In the genomic region with DNA sequence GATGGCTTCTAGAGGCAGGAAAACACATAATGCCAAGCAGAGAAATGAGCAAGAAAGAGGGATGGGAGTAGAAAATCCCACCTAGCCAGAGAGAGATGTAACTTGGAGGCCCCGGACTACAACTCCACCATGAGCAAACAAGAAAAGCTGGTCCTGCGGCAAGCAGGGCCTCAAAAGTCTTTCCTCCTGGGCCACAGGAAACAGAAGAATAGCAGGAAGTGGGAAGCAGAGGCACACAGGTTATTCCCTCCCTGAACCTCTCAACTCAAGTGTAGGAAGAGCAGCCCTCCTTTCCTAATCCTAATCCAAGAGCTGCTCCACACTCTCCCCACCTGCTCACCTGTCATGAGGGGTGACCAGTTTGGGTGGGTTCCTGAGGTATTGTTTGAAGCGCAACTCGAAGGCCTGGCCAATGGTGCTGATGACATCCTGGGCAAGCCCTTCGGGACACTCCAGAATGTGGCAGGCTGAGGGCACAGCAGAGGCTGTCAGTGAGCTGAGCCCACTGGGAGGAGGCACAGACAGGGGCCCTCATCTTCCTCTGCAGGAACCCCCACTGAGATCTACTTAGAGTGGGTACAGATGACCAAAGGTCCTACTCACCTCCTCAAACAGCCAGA, we compare ENCODE assay signal across 12 cellular contexts. TPM values are rescaled to one million over a fixed set of nuclear protein-coding genes. Genes with fewer than 3 reads are reported as not detected.
DNase-seq lines count a peak whose midpoint lies in the region; ATAC-seq and TF ChIP-seq lines count a peak whose summit lies in the region.
"Had no signal": no experiment of that assay in that cellular context is flagged by ENCODE, and none has a peak within 500 bp of the region (broad histone marks: within the 10 kb centered on the region; RNA-seq: fewer than 3 reads in every experiment).

No MANE protein-coding gene starts in this region.

- H3K36me3 ChIP-seq in mucosa of stomach (ENCODE audit: control insufficient read depth, insufficient read depth, low read length): peaks cover 20% of the 10 kb centered on the region
- peaks cover 36 to 69% (median 54%) of the 10 kb centered on the region in 3 donors for H3K36me3 ChIP-seq in tibial artery

- H3K9ac ChIP-seq in mucosa of stomach (ENCODE audit: low read length): peak overlapping the region; percentile 22

- H3K4me3 ChIP-seq in astrocyte of the spinal cord (ENCODE audit: low read depth, low read length): peak overlapping the region; percentile 5
- no peak overlapping the region for H3K4me3 ChIP-seq in mucosa of stomach (ENCODE audit: low read length)
- no peak overlapping the region for H3K4me3 ChIP-seq in tibial artery

- intact Hi-C loops in tibial artery (cut with DNase I; ENCODE audit: low total_unique reads): no loop called here

- H3K27ac Mint-ChIP-seq in activated naive CD4-positive, alpha-beta T cell treated with anti-CD3 and anti-CD28 coated beads, Interleukin-2, amount 50 U/mL, for 72 hours: peak overlapping the region; percentile 69 to 94

- peak overlapping the region; percentile 21 to 24 for H3K27ac ChIP-seq in tibial artery

- no peaks in the 10 kb centered on the region for H3K9me3 Mint-ChIP-seq in activated naive CD4-positive, alpha-beta T cell treated with anti-CD3 and anti-CD28 coated beads, Interleukin-2, amount 50 U/mL, for 72 hours
- H3K9me3 Mint-ChIP-seq: stimulated activated naive CD8-positive, alpha-beta T cell treated with anti-CD3 and anti-CD28 coated beads, Interleukin-15, Interleukin-2, amounts not matched to agents 100 ng/mL and 50 ng/mL, for 24 hours had no signal

- no peak for ATAC-seq in activated naive CD4-positive, alpha-beta T cell treated with anti-CD3 and anti-CD28 coated beads, Interleukin-2, amount 50 U/mL, for 72 hours

- no peak for DNase-seq in activated naive CD4-positive, alpha-beta T cell treated with anti-CD3 and anti-CD28 coated beads, Interleukin-2, amount 50 U/mL, for 72 hours (ENCODE audit: low spot score in 2 of 2)
- no peak for DNase-seq in activated naive CD4-positive, alpha-beta T cell treated with Interleukin-2 at 50 U/mL for 16 hours
- no peak for DNase-seq in astrocyte of the spinal cord (ENCODE audit: low read depth, low spot score)
- DNase-seq in tibial artery: no peak
- no peak for DNase-seq in OCI-M2 (lab: John Stamatoyannopoulos, UW; ENCODE audit: unreplicated experiment)
- DNase-seq in cerebellar cortex (ENCODE audit: low spot score): no peak
- no peak for DNase-seq in islet precursor cell
- DNase-seq: central memory CD4-positive, alpha-beta T cell; NCI-H2171 treated with DMSO at 0.1 percent for 48 hours; stimulated activated CD4-positive, alpha-beta T cell treated with anti-CD3 and anti-CD28 coated beads, Interleukin-2, amount 100 ng/mL, for 48 hours had no signal

- H3K27me3 ChIP-seq in mucosa of stomach (ENCODE audit: control insufficient read depth, insufficient read depth, low read length) (no peaks in the 10 kb centered on the region), tibial artery (no peaks in the 10 kb centered on the region)

- TF ChIP-seq CTCF in astrocyte of the spinal cord (IDR thresholded peaks at IDR 0.05; ENCODE audit: low read depth, low read length) (no peak), tibial artery (IDR thresholded peaks at IDR 0.05) (no peak)

- in situ Hi-C loops in astrocyte of the spinal cord (cut with HindIII; ENCODE audit: low sequenced_read_pairs): no loop called here

- H3K9me3 ChIP-seq in mucosa of stomach (ENCODE audit: control insufficient read depth, low read length) (no peaks in the 10 kb centered on the region), tibial artery (no peaks in the 10 kb centered on the region)

- H3K4me1 ChIP-seq in mucosa of stomach (ENCODE audit: control insufficient read depth, insufficient read depth, low read length) (peaks cover 53% of the 10 kb centered on the region), tibial artery (peaks cover 0 to 58% (median 48%) of the 10 kb centered on the region in 4 donors)

- H3K36me3 Mint-ChIP-seq in activated naive CD4-positive, alpha-beta T cell treated with anti-CD3 and anti-CD28 coated beads, Interleukin-2, amount 50 U/mL, for 72 hours: peaks cover 6 to 9% of the 10 kb centered on the region in 2 donors

RNA-seq across cellular contexts. Expression of a gene that starts 3.1 kb away (rescaled TPM):
- 10 to 100 TPM; 50.3 to 76.2 TPM for total RNA-seq in activated naive CD4-positive, alpha-beta T cell treated with anti-CD3 and anti-CD28 coated beads, Interleukin-2, amount 50 U/mL, for 72 hours

RNA-seq across cellular contexts. Expression of a gene that starts 5.9 kb away (rescaled TPM):
- total RNA-seq in activated naive CD4-positive, alpha-beta T cell treated with anti-CD3 and anti-CD28 coated beads, Interleukin-2, amount 50 U/mL, for 72 hours: 10 to 100 TPM; 27.7 to 55.3 TPM

RNA-seq across cellular contexts. Expression of a gene that starts 7.0 kb away (rescaled TPM):
- 100 to 1,000 TPM; 202 to 308 TPM for total RNA-seq in activated naive CD4-positive, alpha-beta T cell treated with anti-CD3 and anti-CD28 coated beads, Interleukin-2, amount 50 U/mL, for 72 hours

RNA-seq across cellular contexts. Expression of a gene that starts 11.5 kb away (rescaled TPM):
- total RNA-seq in activated naive CD4-positive, alpha-beta T cell treated with anti-CD3 and anti-CD28 coated beads, Interleukin-2, amount 50 U/mL, for 72 hours: 10 to 100 TPM; 40.9 to 41.1 TPM

RNA-seq across cellular contexts. Expression of a gene that starts 15.7 kb away (rescaled TPM):
- total RNA-seq in activated naive CD4-positive, alpha-beta T cell treated with anti-CD3 and anti-CD28 coated beads, Interleukin-2, amount 50 U/mL, for 72 hours: 10 to 100 TPM; 40.8 to 41.9 TPM
